In the genomic region with DNA sequence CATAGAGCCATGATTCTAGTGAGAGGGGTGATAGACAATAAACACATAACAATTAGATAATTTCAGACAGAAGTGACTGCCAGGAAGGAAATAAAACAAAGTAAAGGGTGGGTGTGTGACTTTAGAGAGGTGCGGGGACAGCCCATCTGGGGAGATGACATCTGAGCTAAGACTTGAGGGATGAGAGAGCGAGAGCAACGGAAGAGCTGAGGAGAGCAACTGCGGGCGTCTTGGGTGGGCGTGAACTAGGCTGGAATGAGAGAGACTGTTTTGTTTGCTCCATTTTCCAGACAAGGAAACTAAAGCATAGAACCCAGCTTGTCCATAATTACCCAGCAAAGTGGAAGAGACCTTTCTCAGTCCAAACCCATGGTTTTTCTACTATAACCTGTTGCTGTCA, we compare ENCODE assay signal across 3 cellular contexts. TPM values are rescaled to one million over a fixed set of nuclear protein-coding genes. Genes with fewer than 3 reads are reported as not detected.
"Had no signal": no experiment of that assay in that cellular context is flagged by ENCODE, and none has a peak within 500 bp of the region (broad histone marks: within the 10 kb centered on the region; RNA-seq: fewer than 3 reads in every experiment).

No MANE protein-coding gene starts in this region.

- DNase-seq: GDM1, GF-D8 had no signal

RNA-seq across cellular contexts. Expression of gene NRXN3, which starts 25.3 kb away (rescaled TPM):
- total RNA-seq: G401 had no signal
